In the genomic region with DNA sequence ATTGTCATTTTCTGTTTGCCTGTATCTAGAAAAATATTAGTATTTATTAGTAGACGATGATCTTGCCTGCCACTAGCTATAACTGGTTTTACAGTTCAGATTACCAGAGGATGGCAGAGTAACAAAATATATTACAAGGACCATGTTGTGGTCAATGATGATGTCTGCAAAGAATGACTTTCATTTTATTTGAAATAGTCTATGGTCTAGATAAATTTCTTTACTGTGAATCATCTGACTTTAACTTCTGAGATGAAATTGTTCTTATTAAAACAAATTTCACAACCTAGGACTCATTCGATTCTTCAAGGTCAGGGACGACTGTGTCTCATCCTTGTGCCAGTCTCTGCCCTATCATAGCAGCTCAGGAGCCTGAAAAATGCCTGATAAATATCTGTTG, we compare ENCODE assay signal across 17 cellular contexts.
DNase-seq lines count a peak whose midpoint lies in the region; ATAC-seq, FAIRE-seq and TF ChIP-seq lines count a peak whose summit lies in the region.
"Had no signal": no experiment of that assay in that cellular context is flagged by ENCODE, and none has a peak within 500 bp of the region (broad histone marks: within the 10 kb centered on the region; RNA-seq: fewer than 3 reads in every experiment).

No MANE protein-coding gene starts in this region.

- H3K4me3 Mint-ChIP-seq in activated T-cell treated with anti-CD3 and anti-CD28 coated beads, Interleukin-2, amount 50 U/mL, for 72 hours, result no peak overlapping the region
- H3K4me3 Mint-ChIP-seq: activated B cell treated with CpG ODN at 0.5 μM for 24 hours; activated naive CD8-positive, alpha-beta T cell; dendritic cell treated with granulocyte-macrophage colony-stimulating factor and Interleukin-4, amounts not matched to agents 40 ng/mL and 50 ng/mL, for 4 days; H9 had no signal

- H3K9me3 Mint-ChIP-seq in activated T-cell treated with anti-CD3 and anti-CD28 coated beads, Interleukin-2, amount 50 U/mL, for 72 hours, result no peaks in the 10 kb centered on the region
- H3K9me3 Mint-ChIP-seq: activated B cell treated with CpG ODN at 0.5 μM for 24 hours, H9 had no signal

- no peak overlapping the region for H3K4me3 ChIP-seq in epithelial cell of esophagus (ENCODE audit: low read length)
- H3K4me3 ChIP-seq: gastrocnemius medialis, transverse colon had no signal

- no peaks in the 10 kb centered on the region for H3K27me3 Mint-ChIP-seq in activated T-cell treated with anti-CD3 and anti-CD28 coated beads, Interleukin-2, amount 50 U/mL, for 72 hours (ENCODE audit: low read depth)
- H3K27me3 Mint-ChIP-seq: activated B cell treated with CpG ODN at 0.5 μM for 24 hours; dendritic cell treated with granulocyte-macrophage colony-stimulating factor and Interleukin-4, amounts not matched to agents 40 ng/mL and 50 ng/mL, for 4 days; progenitor cell of endocrine pancreas had no signal

- H3K4me1 Mint-ChIP-seq in activated T-cell treated with anti-CD3 and anti-CD28 coated beads, Interleukin-2, amount 50 U/mL, for 72 hours (ENCODE audit: low read depth), result no peaks in the 10 kb centered on the region
- H3K4me1 Mint-ChIP-seq: activated B cell treated with CpG ODN at 0.5 μM for 24 hours had no signal

- no peak for TF ChIP-seq CTCF in epithelial cell of esophagus (IDR thresholded peaks at IDR 0.05; ENCODE audit: insufficient read depth, low read depth, low read length, missing control alignments)

- peak; percentile 25 for DNase-seq in COLO829 (ENCODE audit: low spot score)
- DNase-seq in RCC 7860 (ENCODE audit: low spot score), result peak; percentile 84
- DNase-seq in epithelial cell of esophagus (ENCODE audit: low read depth), result peak; percentile 67
- peak; percentile 60 for DNase-seq in non-pigmented ciliary epithelial cell (ENCODE audit: low read depth)
- DNase-seq in HK-2 (ENCODE audit: unreplicated experiment), result no peak
- DNase-seq in activated T-cell treated with anti-CD3 and anti-CD28 coated beads, Interleukin-2, amount 50 U/mL, for 72 hours, result no peak
- DNase-seq: activated B cell treated with CpG ODN at 0.5 μM for 24 hours; activated CD8-positive, alpha-beta memory T cell treated with anti-CD3 and anti-CD28 coated beads, Interleukin-2, amount 50 U/mL, for 4 hours; gastrocnemius medialis; H9; SW 1271; transverse colon had no signal

- FAIRE-seq in RCC 7860 (lab: Jason Lieb, UNC), result peak; percentile 92

- no peaks in the 10 kb centered on the region for H3K36me3 Mint-ChIP-seq in activated T-cell treated with anti-CD3 and anti-CD28 coated beads, Interleukin-2, amount 50 U/mL, for 72 hours (ENCODE audit: insufficient read depth in 2 of 2)
- H3K36me3 Mint-ChIP-seq: activated naive CD8-positive, alpha-beta T cell had no signal

- ATAC-seq in GM21367 (IDR thresholded peaks at IDR 0.05; ENCODE audit: unreplicated experiment) (no peak), HG03175 (IDR thresholded peaks at IDR 0.05; ENCODE audit: unreplicated experiment) (no peak)
- no peak for ATAC-seq in activated T-cell treated with anti-CD3 and anti-CD28 coated beads, Interleukin-2, amount 50 U/mL, for 72 hours (replicated peaks in 1 of 2)
- ATAC-seq: gastrocnemius medialis had no signal

- H3K27ac Mint-ChIP-seq in activated T-cell treated with anti-CD3 and anti-CD28 coated beads, Interleukin-2, amount 50 U/mL, for 72 hours, result no peak overlapping the region
- H3K27ac Mint-ChIP-seq: activated B cell treated with CpG ODN at 0.5 μM for 24 hours; activated naive CD8-positive, alpha-beta T cell; dendritic cell treated with granulocyte-macrophage colony-stimulating factor and Interleukin-4, amounts not matched to agents 40 ng/mL and 50 ng/mL, for 4 days; H9; progenitor cell of endocrine pancreas had no signal

Comparison
In these comparisons a context has a peak if more than half of its experiments do, and no peak if none do; other contexts are left out.
1. DNase-seq: peak in COLO829 (single experiment), RCC 7860 (single experiment), epithelial cell of esophagus (single experiment) and non-pigmented ciliary epithelial cell (single experiment); none in HK-2 (single experiment) and activated T-cell treated with anti-CD3 and anti-CD28 coated beads, Interleukin-2, amount 50 U/mL, for 72 hours (0 of 2).